ENCODE assay signal across 8 cellular contexts in genomic region chr4:55395218-55395528, GRCh38. TPM values are rescaled to one million over a fixed set of nuclear protein-coding genes. Genes with fewer than 3 reads are reported as not detected.
DNase-seq lines count a peak whose midpoint lies in the region; ATAC-seq and TF ChIP-seq lines count a peak whose summit lies in the region.

No MANE protein-coding gene starts in this region.

- DNase-seq in central memory CD8-positive, alpha-beta T cell (ENCODE audit: low spot score in 2 of 2) = no peak
- no peak for DNase-seq in natural killer cell treated with Interleukin-12 subunit alpha and Interleukin-12 subunit beta and Interleukin-15 and Interleukin-18, amount 100 ng/mL, for 72 hours (ENCODE audit: low spot score)
- DNase-seq in iPS-NIHi7 (ENCODE audit: extremely low spot score) (no peak), ecto neural progenitor cell (ENCODE audit: low spot score) (no peak), middle frontal gyrus (ENCODE audit: extremely low spot score, low spot score) (no peak)

- no peaks in the 10 kb centered on the region for H3K9me3 Mint-ChIP-seq in central memory CD8-positive, alpha-beta T cell
- no peaks in the 10 kb centered on the region for H3K9me3 Mint-ChIP-seq in natural killer cell treated with Interleukin-12 subunit alpha and Interleukin-12 subunit beta and Interleukin-15 and Interleukin-18, amount 100 ng/mL, for 72 hours

- ATAC-seq in HG03439 (IDR thresholded peaks at IDR 0.05; ENCODE audit: unreplicated experiment) (peak; percentile 2), HG02938 (IDR thresholded peaks at IDR 0.05; ENCODE audit: unreplicated experiment) (no peak)
- no peak for ATAC-seq in central memory CD8-positive, alpha-beta T cell (replicated peaks; ENCODE audit: extremely low read depth, poor library complexity, severe bottlenecking)
- no peak for ATAC-seq in natural killer cell treated with Interleukin-12 subunit alpha and Interleukin-12 subunit beta and Interleukin-15 and Interleukin-18, amount 100 ng/mL, for 72 hours

- H3K27ac Mint-ChIP-seq in central memory CD8-positive, alpha-beta T cell (ENCODE audit: low read depth) = peak overlapping the region; percentile 100
- H3K27ac Mint-ChIP-seq in natural killer cell treated with Interleukin-12 subunit alpha and Interleukin-12 subunit beta and Interleukin-15 and Interleukin-18, amount 100 ng/mL, for 72 hours = peak overlapping the region; percentile 91 to 92

- H3K4me3 Mint-ChIP-seq in central memory CD8-positive, alpha-beta T cell = peak overlapping the region; percentile 95
- H3K4me3 Mint-ChIP-seq in natural killer cell treated with Interleukin-12 subunit alpha and Interleukin-12 subunit beta and Interleukin-15 and Interleukin-18, amount 100 ng/mL, for 72 hours = peak overlapping the region; percentile 95

- H3K36me3 Mint-ChIP-seq in central memory CD8-positive, alpha-beta T cell (ENCODE audit: insufficient read depth) = peaks cover 13% of the 10 kb centered on the region
- peaks cover 32% of the 10 kb centered on the region for H3K36me3 Mint-ChIP-seq in natural killer cell treated with Interleukin-12 subunit alpha and Interleukin-12 subunit beta and Interleukin-15 and Interleukin-18, amount 100 ng/mL, for 72 hours

- H3K27me3 Mint-ChIP-seq in central memory CD8-positive, alpha-beta T cell = no peaks in the 10 kb centered on the region
- H3K27me3 Mint-ChIP-seq in natural killer cell treated with Interleukin-12 subunit alpha and Interleukin-12 subunit beta and Interleukin-15 and Interleukin-18, amount 100 ng/mL, for 72 hours = no peaks in the 10 kb centered on the region

- peaks cover 35% of the 10 kb centered on the region for H3K4me1 Mint-ChIP-seq in central memory CD8-positive, alpha-beta T cell
- peaks cover 29 to 36% of the 10 kb centered on the region in 2 donors for H3K4me1 Mint-ChIP-seq in natural killer cell treated with Interleukin-12 subunit alpha and Interleukin-12 subunit beta and Interleukin-15 and Interleukin-18, amount 100 ng/mL, for 72 hours (ENCODE audit: low read depth in 2 of 2)

- TF ChIP-seq CTCF in GM12873 (IDR thresholded peaks at IDR 0.05; ENCODE audit: insufficient read depth, low read depth, low read length, missing control alignments) = peak; percentile 18

RNA-seq across cellular contexts. Expression of gene TMEM165, which starts 0.6 kb away (rescaled TPM):
- total RNA-seq in natural killer cell treated with Interleukin-12 subunit alpha and Interleukin-12 subunit beta and Interleukin-15 and Interleukin-18, amount 100 ng/mL, for 72 hours = 100 to 1,000 TPM; 134 to 157 TPM

RNA-seq across cellular contexts. Expression of gene SRD5A3, which starts 49.1 kb away (rescaled TPM):
- total RNA-seq in natural killer cell treated with Interleukin-12 subunit alpha and Interleukin-12 subunit beta and Interleukin-15 and Interleukin-18, amount 100 ng/mL, for 72 hours = 1 to 10 TPM; 7.2 to 7.3 TPM
